In genomic region chr15:65055201-65055870, GRCh38 we compare ENCODE assay signal across 14 cellular contexts. TPM values are rescaled to one million over a fixed set of nuclear protein-coding genes. Genes with fewer than 3 reads are reported as not detected.
DNase-seq lines count a peak whose midpoint lies in the region; TF ChIP-seq lines count a peak whose summit lies in the region.
"Had no signal": no experiment of that assay in that cellular context is flagged by ENCODE, and none has a peak within 500 bp of the region (broad histone marks: within the 10 kb centered on the region; RNA-seq: fewer than 3 reads in every experiment).

No MANE protein-coding gene starts in this region.

- H3K36me3 ChIP-seq in HEK293 (ENCODE audit: control insufficient read depth in 2 of 2, insufficient read depth in 1 of 2, low read length in 2 of 2) (no peaks in the 10 kb centered on the region), stomach (peaks cover 0 to 30% (median 7%) of the 10 kb centered on the region in 4 donors)
- H3K36me3 ChIP-seq: HAP-1 had no signal

- CTCF ChIA-PET in HEK293 (lab: Yijun Ruan, JAX): interaction anchor here (0.5 to 7.4 kb wide), 17 partner anchors 9 to 327 kb away, joined by 3 to 94 read pairs (median 6); partner anchors contain the start of genes SLC51B and UBAP1L

- TF ChIP-seq POLR2A in stomach (IDR thresholded peaks at IDR 0.05): no peak

- no peaks in the 10 kb centered on the region for H3K4me1 ChIP-seq in HEK293 (ENCODE audit: control insufficient read depth, insufficient read depth, low read length)
- peaks cover under 1 to 39% (median 10%) of the 10 kb centered on the region in 4 donors for H3K4me1 ChIP-seq in stomach

- TF ChIP-seq EP300 in stomach (IDR thresholded peaks at IDR 0.05): no peak

- intact Hi-C loops in stomach (cut with DNase I; ENCODE audit: low total_unique reads): no loop called here

- no peak overlapping the region for H3K4me3 ChIP-seq in HEK293 (ENCODE audit: low read depth, low read length)
- no peak overlapping the region for H3K4me3 ChIP-seq in stomach
- H3K4me3 ChIP-seq: HAP-1 had no signal

- WGBS in stomach, 5 donors: 39 to 56% (median 43%) methylated on average over 5 to 6 of the region's 6 CpGs

- POLR2A ChIA-PET in HEK293 (lab: Yijun Ruan, JAX): interaction anchor here (0.5 to 0.7 kb wide), 2 partner anchors 27 to 130 kb away, joined by 3 read pairs; partner anchors contain the start of gene CLPX

- H3K27ac ChIP-seq in HEK293 (ENCODE audit: extremely low read depth, low read depth, low read length): no peak overlapping the region
- peak overlapping the region in 2 of 5 donors; percentile 18 to 29 for H3K27ac ChIP-seq in stomach

- DNase-seq in amniotic epithelial cell (ENCODE audit: low read depth): peak; percentile 58
- peak; percentile 70 for DNase-seq in hepatic stellate cell (ENCODE audit: low spot score)
- DNase-seq in stomach: peak; percentile 48
- no peak for DNase-seq in germinal center (ENCODE audit: low spot score)
- no peak for DNase-seq in hypothalamus (lab: John Stamatoyannopoulos, UW)
- DNase-seq in DMS79 treated with DMSO at 0.1 percent for 48 hours (lab: John Stamatoyannopoulos, UW): no peak
- DNase-seq in cerebellum (ENCODE audit: low spot score): no peak
- DNase-seq: activated T-cell treated with anti-CD3 and anti-CD28 coated beads, Interleukin-2, amount 50 U/mL, for 4 hours; cortex of kidney; NCI-H187; T1000 had no signal

- H3K9me3 ChIP-seq in HEK293 (ENCODE audit: control insufficient read depth, insufficient read depth, low read depth, low read length) (no peaks in the 10 kb centered on the region), stomach (no peaks in the 10 kb centered on the region)
- H3K9me3 ChIP-seq: HAP-1 had no signal

- no peak for TF ChIP-seq CTCF in HEK293 (tag by site-specific recombination; IDR thresholded peaks at IDR 0.05)
- no peak for TF ChIP-seq CTCF in stomach (IDR thresholded peaks at IDR 0.05)

- H3K27me3 ChIP-seq in stomach: no peaks in the 10 kb centered on the region

TF ChIP-seq in HEK293, 187 proteins besides CTCF, POLR2A, EP300 and RAD21:
- TF ChIP-seq ZNF335 (tag by site-specific recombination; conservative IDR thresholded peaks at IDR 0.05): 0 out of 2 replicates have a peak, but pooled peaks have one; percentile 15
- TF ChIP-seq ZNF629 (tag by site-specific recombination; IDR thresholded peaks at IDR 0.05): no peak
- TF ChIP-seq ZNF580 (tag by site-specific recombination; IDR thresholded peaks at IDR 0.05): no peak
- TF ChIP-seq KLF16 (tag by site-specific recombination; IDR thresholded peaks at IDR 0.05): no peak
- TF ChIP-seq, protein P1, sequence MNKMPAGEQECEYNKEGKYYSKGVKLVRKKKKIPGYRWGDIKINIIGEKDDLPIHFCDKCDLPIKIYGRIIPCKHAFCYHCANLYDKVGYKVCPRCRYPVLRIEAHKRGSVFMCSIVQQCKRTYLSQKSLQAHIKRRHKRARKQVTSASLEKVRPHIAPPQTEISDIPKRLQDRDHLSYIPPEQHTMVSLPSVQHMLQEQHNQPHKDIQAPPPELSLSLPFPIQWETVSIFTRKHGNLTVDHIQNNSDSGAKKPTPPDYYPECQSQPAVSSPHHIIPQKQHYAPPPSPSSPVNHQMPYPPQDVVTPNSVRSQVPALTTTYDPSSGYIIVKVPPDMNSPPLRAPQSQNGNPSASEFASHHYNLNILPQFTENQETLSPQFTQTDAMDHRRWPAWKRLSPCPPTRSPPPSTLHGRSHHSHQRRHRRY (tag by site-specific recombination; IDR thresholded peaks at IDR 0.05): no peak

RNA-seq across cellular contexts. Expression of gene SLC51B, which starts 10.1 kb away (rescaled TPM):
- total RNA-seq in stomach (10 to 100 TPM in 1 of 5 donors, not detected in 4; 19.7 TPM), cerebellum (not detected)
- under 1 TPM in 2 of 3 donors, not detected in 1; 0.38 to 0.62 TPM for polyA plus RNA-seq in stomach
- total RNA-seq: activated T-cell treated with anti-CD3 and anti-CD28 coated beads, Interleukin-2, amount 50 U/mL, for 4 hours; omental fat pad had no signal

RNA-seq across cellular contexts. Expression of gene RASL12, which starts 12.5 kb away (rescaled TPM):
- total RNA-seq in stomach: 10 to 100 TPM in 2 of 5 donors, 1 to 10 TPM in 2, under 1 TPM in 1; 0.58 to 27.7 (median 9.6) TPM
- 10 to 100 TPM in 2 of 3 donors, 1 to 10 TPM in 1; 7.0 to 17.1 (median 12.2) TPM for polyA plus RNA-seq in stomach
- total RNA-seq in cerebellum: 5.5 TPM
- total RNA-seq: activated T-cell treated with anti-CD3 and anti-CD28 coated beads, Interleukin-2, amount 50 U/mL, for 4 hours had no signal

RNA-seq across cellular contexts. Expression of gene KBTBD13, which starts 21.2 kb away (rescaled TPM):
- total RNA-seq in stomach: under 1 TPM in 1 of 5 donors, not detected in 4; 0.18 TPM
- not detected for polyA plus RNA-seq in stomach
- total RNA-seq in cerebellum: not detected
- total RNA-seq: activated T-cell treated with anti-CD3 and anti-CD28 coated beads, Interleukin-2, amount 50 U/mL, for 4 hours; omental fat pad had no signal

RNA-seq across cellular contexts. Expression of gene MTFMT, which starts 25.9 kb away (rescaled TPM):
- 100 to 1,000 TPM in 1 of 5 donors, 10 to 100 TPM in 2, 1 to 10 TPM in 1, not detected in 1; 9.7 to 105 (median 20.2) TPM for total RNA-seq in stomach
- polyA plus RNA-seq in stomach: 10 to 100 TPM in 1 of 3 donors, 1 to 10 TPM in 2; 5.3 to 12.0 (median 6.1) TPM
- total RNA-seq in cerebellum: 20.4 TPM

RNA-seq across cellular contexts. Expression of gene UBAP1L, which starts 59.7 kb away (rescaled TPM):
- total RNA-seq in stomach: 1 to 10 TPM in 4 of 5 donors, not detected in 1; 1.8 to 5.3 (median 2.6) TPM
- 1 to 10 TPM in 2 of 3 donors, not detected in 1; 2.9 to 4.0 TPM for polyA plus RNA-seq in stomach
- total RNA-seq in cerebellum: 10.3 TPM

Comparison
In these comparisons a context has a peak if more than half of its experiments do, and no peak if none do; other contexts are left out.
1. DNase-seq: peak in amniotic epithelial cell (single experiment), hepatic stellate cell (single experiment) and stomach (single experiment); none in germinal center (single experiment), hypothalamus (0 of 51), DMS79 treated with DMSO at 0.1 percent for 48 hours (single experiment) and cerebellum (single experiment).